9 cellular contexts compared by ENCODE assay signal in the genomic region with DNA sequence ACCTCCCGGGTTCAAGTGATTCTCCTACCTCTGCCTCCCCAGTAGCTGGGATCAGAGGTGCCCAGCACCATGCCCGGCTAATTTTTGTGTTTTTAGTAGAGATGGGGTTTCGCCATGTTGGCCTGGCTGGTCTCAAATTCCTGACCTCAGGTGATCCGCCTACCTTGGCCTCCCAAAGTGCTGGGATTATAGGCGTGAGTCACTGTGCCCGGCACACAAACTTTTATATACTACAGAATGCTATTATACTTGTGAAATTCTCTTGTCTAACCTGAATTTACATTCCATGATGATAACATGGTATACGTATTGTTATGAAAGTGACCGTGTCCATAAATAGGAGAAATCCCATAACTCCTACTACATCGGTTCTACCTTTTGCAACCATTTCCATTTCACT. TPM values are rescaled to one million over a fixed set of nuclear protein-coding genes. Genes with fewer than 3 reads are reported as not detected.
A peak's percentile ranks its signal among the peaks of the same experiment; 100 is the strongest.
DNase-seq lines count a peak whose midpoint lies in the region; ATAC-seq and TF ChIP-seq lines count a peak whose summit lies in the region.
"Not testable (repeated sequence)": the region's sequence is repeated elsewhere in the genome, so short reads cannot be mapped to it uniquely, and the experiment has no call there.
"Had no signal": no experiment of that assay in that cellular context is flagged by ENCODE, and none has a peak within 500 bp of the region (broad histone marks: within the 10 kb centered on the region; RNA-seq: fewer than 3 reads in every experiment).

No MANE protein-coding gene starts in this region.

- H3K23ac ChIP-seq in IMR-90 (ENCODE audit: low read depth, low read length) = not testable (repeated sequence)

- TF ChIP-seq RAD21 in IMR-90 (IDR thresholded peaks at IDR 0.05; ENCODE audit: low read length) = not testable (repeated sequence)

- not testable (repeated sequence) for H3K18ac ChIP-seq in IMR-90 (ENCODE audit: low read depth, low read length)

- POLR2A ChIA-PET in HEK293 (lab: Yijun Ruan, JAX); IMR-90 (lab: Charles Lee; ENCODE audit: unreplicated experiment); PC-9 (lab: Charles Lee; ENCODE audit: unreplicated experiment): not testable (repeated sequence)
- POLR2A ChIA-PET in MCF 10A (lab: Yijun Ruan, JAX) = interaction anchor here (1.2 to 3.7 kb wide), 2 partner anchors 14 to 16 kb away, joined by 4 to 26 read pairs; a partner anchor contains a TSS

- H2AFZ ChIP-seq in IMR-90 (replicated peaks; ENCODE audit: low read length, poor library complexity) = not testable (repeated sequence)
- H2AFZ ChIP-seq in PC-9 = peak overlapping the region; percentile 71

- H3K4me3 ChIP-seq in HEK293 (ENCODE audit: low read depth, low read length); IMR-90 (ENCODE audit: insufficient read depth, low read depth, low read length); epithelial cell of esophagus (ENCODE audit: low read length): not testable (repeated sequence)
- peak overlapping the region; percentile 51 for H3K4me3 ChIP-seq in PC-9

- H3K27me3 ChIP-seq in IMR-90 (ENCODE audit: control insufficient read depth, insufficient read depth, low read length); PC-9 (ENCODE audit: insufficient read depth, low read depth): not testable (repeated sequence)

- in situ Hi-C loops in IMR-90 (cut with MboI; ENCODE audit: low sequenced_read_pairs) = not testable (repeated sequence)

- H3K4me1 ChIP-seq in HEK293 (ENCODE audit: control insufficient read depth, insufficient read depth, low read length); IMR-90 (ENCODE audit: control insufficient read depth, insufficient read depth, low read length): not testable (repeated sequence)
- peaks cover 31% of the 10 kb centered on the region for H3K4me1 ChIP-seq in PC-9 (replicated peaks; ENCODE audit: insufficient read depth)

- peaks cover 32% of the 10 kb centered on the region for H3F3A ChIP-seq in PC-9 (ENCODE audit: insufficient read depth, low read depth)

- H4K91ac ChIP-seq in IMR-90 (ENCODE audit: insufficient read depth, low read depth, low read length) = not testable (repeated sequence)

- H3K4me3 Mint-ChIP-seq in Calu3 (ENCODE audit: low read depth, unreplicated experiment) (peak overlapping the region; percentile 50), type B pancreatic cell (peak overlapping the region; percentile 10)
- H3K4me3 Mint-ChIP-seq in MCF 10A (ENCODE audit: unreplicated experiment) = not testable (repeated sequence)

- ATAC-seq in IMR-90 (ENCODE audit: low read depth) = not testable (repeated sequence)

- WGBS in IMR-90 (ENCODE audit: extremely low coverage in 2 of 2, insufficient read length in 1 of 2), 2 experiments = no CpG with 5 or more reads among the region's 9 CpGs

- H3K9ac ChIP-seq in IMR-90 (ENCODE audit: low read depth, low read length) = not testable (repeated sequence)

- not testable (repeated sequence) for H3K56ac ChIP-seq in IMR-90 (ENCODE audit: extremely low read depth, insufficient read depth, low read length)

- H4K5ac ChIP-seq in IMR-90 (ENCODE audit: low read depth, low read length) = not testable (repeated sequence)

- H4K8ac ChIP-seq in IMR-90 (ENCODE audit: low read depth in 2 of 2, low read length in 2 of 2) = not testable (repeated sequence)

- BruUV-seq in Calu3 (replicated peaks; lab: Mats Ljungman, UMichigan); IMR-90 (replicated peaks; lab: Mats Ljungman, UMichigan); PC-9 (replicated peaks; lab: Mats Ljungman, UMichigan); MCF 10A (replicated peaks; lab: Mats Ljungman, UMichigan): not testable (repeated sequence)

- H4K20me1 ChIP-seq in IMR-90 (ENCODE audit: insufficient read depth, low read length); PC-9 (ENCODE audit: insufficient read depth): not testable (repeated sequence)

- not testable (repeated sequence) for H2BK120ac ChIP-seq in IMR-90 (ENCODE audit: low read depth, low read length)

- not testable (repeated sequence) for H3K9me3 ChIP-seq in HEK293 (ENCODE audit: control insufficient read depth, insufficient read depth, low read depth, low read length); IMR-90 (ENCODE audit: control insufficient read depth, insufficient read depth, low read length); PC-9 (ENCODE audit: insufficient read depth, low read depth)

- H3K27ac Mint-ChIP-seq in Calu3 (ENCODE audit: unreplicated experiment) = peak overlapping the region; percentile 78
- not testable (repeated sequence) for H3K27ac Mint-ChIP-seq in MCF 10A (ENCODE audit: low read depth, unreplicated experiment)
- H3K27ac Mint-ChIP-seq in type B pancreatic cell = peak overlapping the region; percentile 34

- intact Hi-C loops in Calu3 (cut with micrococcal nuclease; ENCODE audit: unreplicated experiment); IMR-90 (cut with micrococcal nuclease); MCF 10A (cut with micrococcal nuclease): not testable (repeated sequence)
- intact Hi-C loops in PC-9 (cut with micrococcal nuclease; ENCODE audit: unreplicated experiment) = loop anchor here (1.0 kb wide), 1 partner anchor 17 kb away; a partner anchor contains a TSS

- not testable (repeated sequence) for TF ChIP-seq POLR2A in IMR-90 (IDR thresholded peaks at IDR 0.05; ENCODE audit: low read depth, low read length)

- CTCF ChIA-PET in Calu3 (lab: Charles Lee) (interaction anchor here (0.6 to 1.6 kb wide), 3 partner anchors 17 to 1411 kb away, joined by 3 to 11 read pairs (median 4); a partner anchor contains a TSS), HEK293 (lab: Yijun Ruan, JAX) (interaction anchor here (1.4 kb wide), 1 partner anchor 17 kb away, joined by 7 read pairs; a partner anchor contains a TSS), IMR-90 (lab: Yijun Ruan, JAX) (interaction anchor here (0.6 to 1.0 kb wide), 2 partner anchors 9 to 19 kb away, joined by 3 to 8 read pairs; no protein-coding TSS in a partner anchor), PC-9 (lab: Charles Lee) (interaction anchor here (0.7 kb wide), 1 partner anchor 18 kb away, joined by 3 read pairs; a partner anchor contains a TSS)
- CTCF ChIA-PET in MCF 10A (lab: Yijun Ruan, JAX) = not testable (repeated sequence)

- peak; percentile 59 for DNase-seq in Calu3
- peak; percentile 8 for DNase-seq in IMR-90
- DNase-seq in PC-9 = peak; percentile 78 to 98
- peak; percentile 66 for DNase-seq in MCF 10A (ENCODE audit: unreplicated experiment)
- DNase-seq in epithelial cell of esophagus (ENCODE audit: low read depth) = peak; percentile 73
- DNase-seq in iris pigment epithelial cell (ENCODE audit: low read depth) = peak; percentile 33
- DNase-seq in type B pancreatic cell (ENCODE audit: extremely low spot score, unreplicated experiment) = not testable (repeated sequence)

- not testable (repeated sequence) for H3K36me3 ChIP-seq in HEK293 (ENCODE audit: control insufficient read depth in 2 of 2, insufficient read depth in 1 of 2, low read length in 2 of 2); IMR-90 (ENCODE audit: control insufficient read depth, insufficient read depth, low read length); PC-9 (ENCODE audit: low read depth)

- not testable (repeated sequence) for H3K27ac ChIP-seq in HEK293 (ENCODE audit: extremely low read depth, low read depth, low read length); IMR-90 (ENCODE audit: insufficient read depth, low read length)
- peak overlapping the region; percentile 80 for H3K27ac ChIP-seq in PC-9

- peaks cover 34% of the 10 kb centered on the region for H3K4me1 Mint-ChIP-seq in Calu3 (ENCODE audit: low read depth, unreplicated experiment)
- not testable (repeated sequence) for H3K4me1 Mint-ChIP-seq in MCF 10A (ENCODE audit: insufficient read depth, unreplicated experiment); type B pancreatic cell (ENCODE audit: unreplicated experiment)

- H3K9me2 ChIP-seq in PC-9 (ENCODE audit: insufficient read depth) = not testable (repeated sequence)

- H3K79me2 ChIP-seq in PC-9 (ENCODE audit: low read depth) = peaks cover 30% of the 10 kb centered on the region; the same call in 1 of the 2 replicates

- not testable (repeated sequence) for H3K4ac ChIP-seq in IMR-90 (ENCODE audit: low read depth, low read length)

- H3K9me1 ChIP-seq in IMR-90 (ENCODE audit: insufficient read depth, low read length) = not testable (repeated sequence)

- H3K4me2 ChIP-seq in IMR-90 (ENCODE audit: low read depth, low read length) = not testable (repeated sequence)
- peak overlapping the region; percentile 76 for H3K4me2 ChIP-seq in PC-9

- not testable (repeated sequence) for H3K9me3 Mint-ChIP-seq in Calu3 (ENCODE audit: low read depth, unreplicated experiment); MCF 10A (ENCODE audit: unreplicated experiment); type B pancreatic cell

- H3K27me3 Mint-ChIP-seq in Calu3 (ENCODE audit: unreplicated experiment); MCF 10A (ENCODE audit: insufficient read depth, unreplicated experiment); type B pancreatic cell: not testable (repeated sequence)

- not testable (repeated sequence) for H2BK5ac ChIP-seq in IMR-90 (ENCODE audit: low read depth, low read length, poor library complexity, severe bottlenecking)

- not testable (repeated sequence) for H2BK20ac ChIP-seq in IMR-90 (ENCODE audit: low read depth, low read length)

- TF ChIP-seq CTCF in Calu3 (IDR thresholded peaks at IDR 0.05; ENCODE audit: unreplicated experiment); HEK293 (tag by site-specific recombination; IDR thresholded peaks at IDR 0.05); IMR-90 (conservative IDR thresholded peaks at IDR 0.05; ENCODE audit: low read depth, low read length); PC-9 (conservative IDR thresholded peaks at IDR 0.05); MCF 10A (IDR thresholded peaks at IDR 0.05; ENCODE audit: unreplicated experiment); epithelial cell of esophagus (IDR thresholded peaks at IDR 0.05; ENCODE audit: insufficient read depth, low read depth, low read length, missing control alignments); type B pancreatic cell (conservative IDR thresholded peaks at IDR 0.05): not testable (repeated sequence)

- H2BK15ac ChIP-seq in IMR-90 (ENCODE audit: low read depth, low read length) = not testable (repeated sequence)

- not testable (repeated sequence) for H3K14ac ChIP-seq in IMR-90 (replicated peaks; ENCODE audit: low read depth, low read length)

- not testable (repeated sequence) for H2AK5ac ChIP-seq in IMR-90 (ENCODE audit: low read depth, low read length)

- H3K36me3 Mint-ChIP-seq in Calu3 (ENCODE audit: insufficient read depth, unreplicated experiment) (peaks cover 29% of the 10 kb centered on the region), MCF 10A (ENCODE audit: insufficient read depth, unreplicated experiment) (peaks cover 11% of the 10 kb centered on the region), type B pancreatic cell (peaks cover 19% of the 10 kb centered on the region)

- not testable (repeated sequence) for H2AK9ac ChIP-seq in IMR-90 (replicated peaks; ENCODE audit: low read depth, low read length, poor library complexity)

- dilution Hi-C loops in IMR-90 (cut with HindIII; ENCODE audit: low sequenced_read_pairs, unreplicated experiment) = not testable (repeated sequence)

- H3K79me1 ChIP-seq in IMR-90 (ENCODE audit: low read depth in 1 of 2, low read length in 2 of 2) = peaks cover 3 to 37% of the 10 kb centered on the region in 2 experiments

RNA-seq across cellular contexts. Expression of a gene that starts 17.2 kb away (rescaled TPM):
- total RNA-seq in Calu3 (2022) (59.1 and 62.7 TPM in 2 replicates), IMR-90 (2012; rRNA removed) (12.7 and 13.9 TPM in 2 replicates), PC-9 (2021) (76.0 and 79.2 TPM in 2 replicates), MCF 10A (2022) (30.6 and 31.3 TPM in 2 replicates), type B pancreatic cell (ENCODE audit: low replicate concordance) (40.2 and 43.9 TPM in 2 replicates)
- 28.9 and 35.9 TPM in 2 replicates for polyA plus RNA-seq in IMR-90 (2012; rRNA removed)
- 24.6 and 43.0 TPM in 2 replicates for polyA plus RNA-seq in IMR-90 (2012; cell fraction: cytosol; rRNA removed)
- 13.3 and 21.4 TPM in 2 replicates for polyA plus RNA-seq in IMR-90 (2012; cell fraction: nucleus; rRNA removed; ENCODE audit: low replicate concordance)

RNA-seq across cellular contexts. Expression of a gene that starts 17.6 kb away (rescaled TPM):
- total RNA-seq in Calu3 (2022) (1.6 and 3.5 TPM in 2 replicates), IMR-90 (2012; rRNA removed) (5.9 and 7.5 TPM in 2 replicates), PC-9 (2021) (2.7 and 3.5 TPM in 2 replicates), MCF 10A (2022) (20.2 and 25.4 TPM in 2 replicates), type B pancreatic cell (ENCODE audit: low replicate concordance) (5.8 and 7.1 TPM in 2 replicates)
- 8.3 and 8.9 TPM in 2 replicates for polyA plus RNA-seq in IMR-90 (2012; rRNA removed)
- 3.9 and 4.1 TPM in 2 replicates for polyA plus RNA-seq in IMR-90 (2012; cell fraction: cytosol; rRNA removed)
- 1.4 and 5.2 TPM in 2 replicates for polyA plus RNA-seq in IMR-90 (2012; cell fraction: nucleus; rRNA removed; ENCODE audit: low replicate concordance)
- polyA plus RNA-seq: CD14-positive monocyte had no signal
